Comparison of ENCODE assay signal across 8 cellular contexts in genomic region chr9:40993887-40994286, GRCh38.
DNase-seq lines count a peak whose midpoint lies in the region; ATAC-seq and TF ChIP-seq lines count a peak whose summit lies in the region.
"Not testable (repeated sequence)": the region's sequence is repeated elsewhere in the genome, so short reads cannot be mapped to it uniquely, and the experiment has no call there.

No MANE protein-coding gene starts in this region.

- 54 to 68% methylated on average over 2 of the region's 2 CpGs for WGBS in GM23248 (ENCODE audit: low coverage in 1 of 2, low lambda C conversion rate in 2 of 2, missing lambda C conversion rate in 2 of 2), 2 experiments

- intact Hi-C loops in CD14-positive monocyte (cut with micrococcal nuclease); activated CD4-positive, alpha-beta T cell treated with anti-CD3 and anti-CD28 coated beads, Interleukin-2, amount 10 ng/mL, durations not matched to agents 24 days and 14 days (cut with micrococcal nuclease): not testable (repeated sequence)
- intact Hi-C loops in OCI-LY7 (cut with micrococcal nuclease; ENCODE audit: unreplicated experiment): loop anchor here (10.0 kb wide), 1 partner anchor 91 kb away; no protein-coding TSS in a partner anchor

- H3K4me3 ChIP-seq in GM23248 (peak overlapping the region; percentile 99), OCI-LY7 (ENCODE audit: low read depth, low read length, poor library complexity, severe bottlenecking) (peak overlapping the region; percentile 78), endocrine pancreas (ENCODE audit: control insufficient read depth, insufficient read depth, low read length) (peak overlapping the region; percentile 74), thoracic aorta (peak overlapping the region; percentile 76)

- ATAC-seq in naive B cell (ENCODE audit: low read depth in 2 of 2); thoracic aorta (ENCODE audit: insufficient number of reproducible peaks, low FRiP score, low read depth): not testable (repeated sequence)

- not testable (repeated sequence) for H3K27me3 ChIP-seq in GM23248 (replicated peaks; ENCODE audit: insufficient read depth); endocrine pancreas (ENCODE audit: control insufficient read depth, insufficient read depth, low read length); thoracic aorta (replicated peaks; ENCODE audit: insufficient read depth)

- H3K4me2 ChIP-seq in GM23248 (ENCODE audit: unreplicated experiment): peak overlapping the region; percentile 93
- peak overlapping the region; percentile 73 for H3K4me2 ChIP-seq in OCI-LY7 (ENCODE audit: low read length)

- not testable (repeated sequence) for DNase-seq in CD14-positive monocyte (ENCODE audit: low spot score); GM23248; OCI-LY7 (ENCODE audit: low spot score); activated CD4-positive, alpha-beta T cell treated with anti-CD3 and anti-CD28 coated beads, Interleukin-2, amount 10 ng/mL, durations not matched to agents 24 days and 14 days; naive B cell; thoracic aorta (ENCODE audit: low spot score)

- peaks cover 54% of the 10 kb centered on the region for H3K79me2 ChIP-seq in GM23248 (ENCODE audit: insufficient read depth)
- peaks cover 32% of the 10 kb centered on the region; the same call in 1 of the 2 replicates for H3K79me2 ChIP-seq in OCI-LY7 (ENCODE audit: insufficient read depth, low read depth, low read length)

- H3K27me3 Mint-ChIP-seq in CD14-positive monocyte (ENCODE audit: low read depth in 3 of 3); activated CD4-positive, alpha-beta T cell treated with anti-CD3 and anti-CD28 coated beads, Interleukin-2, amount 10 ng/mL, durations not matched to agents 24 days and 14 days; activated naive CD4-positive, alpha-beta T cell treated with anti-CD3 and anti-CD28 coated beads, Interleukin-2, amount 50 U/mL, for 24 hours; naive B cell: not testable (repeated sequence)

- not testable (repeated sequence) for H4K20me1 ChIP-seq in GM23248 (ENCODE audit: insufficient read depth); OCI-LY7 (ENCODE audit: insufficient read depth, low read length)

- not testable (repeated sequence) for H3K36me3 ChIP-seq in GM23248 (ENCODE audit: low read depth); OCI-LY7 (ENCODE audit: insufficient read depth, low read length); endocrine pancreas (ENCODE audit: control insufficient read depth, insufficient read depth, low read length); thoracic aorta

- not testable (repeated sequence) for H2AFZ ChIP-seq in GM23248; OCI-LY7 (ENCODE audit: low read length)

- CTCF ChIA-PET in OCI-LY7 (lab: Charles Lee; ENCODE audit: unreplicated experiment): not testable (repeated sequence)

- not testable (repeated sequence) for H3K9ac ChIP-seq in GM23248; endocrine pancreas (ENCODE audit: control insufficient read depth, insufficient read depth, low read length)

- H3K9me3 Mint-ChIP-seq in CD14-positive monocyte: peaks cover 2 to 12% (median 8%) of the 10 kb centered on the region in 7 donors
- not testable (repeated sequence) for H3K9me3 Mint-ChIP-seq in activated CD4-positive, alpha-beta T cell treated with anti-CD3 and anti-CD28 coated beads, Interleukin-2, amount 10 ng/mL, durations not matched to agents 24 days and 14 days; activated naive CD4-positive, alpha-beta T cell treated with anti-CD3 and anti-CD28 coated beads, Interleukin-2, amount 50 U/mL, for 24 hours; naive B cell

- H3K9me3 ChIP-seq in GM23248 (ENCODE audit: low read depth); OCI-LY7 (ENCODE audit: low read length); endocrine pancreas (ENCODE audit: control insufficient read depth, low read length); thoracic aorta: not testable (repeated sequence)

- H3K4me1 ChIP-seq in GM23248 (ENCODE audit: insufficient read depth) (peaks cover 20% of the 10 kb centered on the region), OCI-LY7 (ENCODE audit: insufficient read depth, low read length, poor library complexity, severe bottlenecking) (peaks cover 19% of the 10 kb centered on the region), endocrine pancreas (ENCODE audit: control insufficient read depth, insufficient read depth, low read length) (peaks cover 16% of the 10 kb centered on the region), thoracic aorta (ENCODE audit: control insufficient read depth in 1 of 2, low read depth in 2 of 2) (peaks cover 29 to 47% of the 10 kb centered on the region in 2 donors)

- H3K36me3 Mint-ChIP-seq in CD14-positive monocyte: peaks cover 23 to 33% of the 10 kb centered on the region in 2 donors
- peaks cover 21% of the 10 kb centered on the region for H3K36me3 Mint-ChIP-seq in activated CD4-positive, alpha-beta T cell treated with anti-CD3 and anti-CD28 coated beads, Interleukin-2, amount 10 ng/mL, durations not matched to agents 24 days and 14 days (ENCODE audit: low read depth)
- not testable (repeated sequence) for H3K36me3 Mint-ChIP-seq in activated naive CD4-positive, alpha-beta T cell treated with anti-CD3 and anti-CD28 coated beads, Interleukin-2, amount 50 U/mL, for 24 hours; naive B cell

- TF ChIP-seq CTCF in CD14-positive monocyte (IDR thresholded peaks at IDR 0.05); OCI-LY7 (conservative IDR thresholded peaks at IDR 0.05; ENCODE audit: low read length); thoracic aorta (IDR thresholded peaks at IDR 0.05): not testable (repeated sequence)

- H3K27ac Mint-ChIP-seq in CD14-positive monocyte (peak overlapping the region in 4 of 7 donors; percentile 86 to 92 (median 92)), naive B cell (peak overlapping the region in 4 of 6 donors; percentile 43 to 98 (median 73))
- H3K27ac Mint-ChIP-seq in activated CD4-positive, alpha-beta T cell treated with anti-CD3 and anti-CD28 coated beads, Interleukin-2, amount 10 ng/mL, durations not matched to agents 24 days and 14 days: peak overlapping the region; percentile 56
- peak overlapping the region; percentile 47 for H3K27ac Mint-ChIP-seq in activated naive CD4-positive, alpha-beta T cell treated with anti-CD3 and anti-CD28 coated beads, Interleukin-2, amount 50 U/mL, for 24 hours

- H3K4me1 Mint-ChIP-seq in CD14-positive monocyte (peaks cover 32% of the 10 kb centered on the region), naive B cell (peaks cover 11 to 59% (median 27%) of the 10 kb centered on the region in 3 donors)
- H3K4me1 Mint-ChIP-seq in activated CD4-positive, alpha-beta T cell treated with anti-CD3 and anti-CD28 coated beads, Interleukin-2, amount 10 ng/mL, durations not matched to agents 24 days and 14 days: peaks cover 25% of the 10 kb centered on the region
- H3K4me1 Mint-ChIP-seq in activated naive CD4-positive, alpha-beta T cell treated with anti-CD3 and anti-CD28 coated beads, Interleukin-2, amount 50 U/mL, for 24 hours: peaks cover 51% of the 10 kb centered on the region

- in situ Hi-C loops in GM23248 (cut with MboI): not testable (repeated sequence)

- not testable (repeated sequence) for H3K9me2 ChIP-seq in GM23248 (ENCODE audit: insufficient read depth); OCI-LY7 (ENCODE audit: insufficient read depth, low read length)

- not testable (repeated sequence) for H3K27ac ChIP-seq in GM23248; OCI-LY7 (ENCODE audit: low read depth, low read length, poor library complexity, severe bottlenecking); thoracic aorta

- not testable (repeated sequence) for H3F3A ChIP-seq in GM23248 (ENCODE audit: insufficient read depth)

- POLR2A ChIA-PET in OCI-LY7 (lab: Charles Lee): interaction anchor here (1.0 kb wide), 1 partner anchor 18 kb away, joined by 3 read pairs; no protein-coding TSS in a partner anchor

- BruUV-seq in OCI-LY7 (replicated peaks; lab: Mats Ljungman, UMichigan): not testable (repeated sequence)

- H3K4me3 Mint-ChIP-seq in CD14-positive monocyte: peak overlapping the region; percentile 7 to 10
- H3K4me3 Mint-ChIP-seq in activated CD4-positive, alpha-beta T cell treated with anti-CD3 and anti-CD28 coated beads, Interleukin-2, amount 10 ng/mL, durations not matched to agents 24 days and 14 days; activated naive CD4-positive, alpha-beta T cell treated with anti-CD3 and anti-CD28 coated beads, Interleukin-2, amount 50 U/mL, for 24 hours; naive B cell: not testable (repeated sequence)
